Comparison of ENCODE assay signal across 8 cellular contexts in genomic region chr9:93955356-93956182, GRCh38. TPM values are rescaled to one million over a fixed set of nuclear protein-coding genes. Genes with fewer than 3 reads are reported as not detected.
DNase-seq lines count a peak whose midpoint lies in the region; ATAC-seq and TF ChIP-seq lines count a peak whose summit lies in the region.

No MANE protein-coding gene starts in this region.

- TF ChIP-seq POLR2A in adrenal gland (IDR thresholded peaks at IDR 0.05): no peak

- H3K4me3 ChIP-seq in coronary artery (peak overlapping the region; percentile 61), rectal smooth muscle tissue (ENCODE audit: low read length) (peak overlapping the region; percentile 38), adrenal gland (no peak overlapping the region)

- H3K36me3 ChIP-seq in rectal smooth muscle tissue (ENCODE audit: control insufficient read depth, insufficient read depth, low read length) (no peaks in the 10 kb centered on the region), adrenal gland (replicated peaks in 1 of 2) (no peaks in the 10 kb centered on the region)

- H3K9ac ChIP-seq in rectal smooth muscle tissue (ENCODE audit: low read length): no peak overlapping the region

- H3K27ac ChIP-seq in coronary artery (no peak overlapping the region), rectal smooth muscle tissue (ENCODE audit: low read depth, low read length) (no peak overlapping the region), adrenal gland (no peak overlapping the region)

- TF ChIP-seq CTCF in GM20000 (IDR thresholded peaks at IDR 0.05; ENCODE audit: extremely low read depth, missing control alignments): no peak
- no peak for TF ChIP-seq CTCF in coronary artery (IDR thresholded peaks at IDR 0.05)
- TF ChIP-seq CTCF in adrenal gland (IDR thresholded peaks at IDR 0.05): no peak

- H3K4me1 ChIP-seq in rectal smooth muscle tissue (ENCODE audit: control insufficient read depth, insufficient read depth, low read length): peaks cover 2% of the 10 kb centered on the region
- peaks cover 19 to 53% of the 10 kb centered on the region in 2 donors for H3K4me1 ChIP-seq in adrenal gland (replicated peaks in 1 of 2)

- peaks cover 80% of the 10 kb centered on the region for H3K27me3 ChIP-seq in rectal smooth muscle tissue (ENCODE audit: control insufficient read depth, insufficient read depth, low read length)
- peaks cover 91% of the 10 kb centered on the region for H3K27me3 ChIP-seq in adrenal gland

- ATAC-seq in HG02571 (IDR thresholded peaks at IDR 0.05; ENCODE audit: unreplicated experiment): no peak
- no peak for ATAC-seq in GM18868 (IDR thresholded peaks at IDR 0.05; ENCODE audit: unreplicated experiment)

- intact Hi-C loops in adrenal gland (cut with DNase I): no loop called here

- DNase-seq in GM20000 (ENCODE audit: low spot score) (peak; percentile 49), NCI-H524 (lab: John Stamatoyannopoulos, UW) (peak; percentile 62 to 82), coronary artery (ENCODE audit: low spot score) (no peak), adrenal gland (no peak), NOMO-1 treated with dmso at 0.1 percent for 144 hours (lab: John Stamatoyannopoulos, UW; ENCODE audit: unreplicated experiment) (no peak)

- WGBS in adrenal gland, 4 donors: 3 to 6% (median 4%) methylated on average over 35 to 57 of the region's 57 CpGs

- H3K9me3 ChIP-seq in adrenal gland (replicated peaks in 1 of 3): no peaks in the 10 kb centered on the region

RNA-seq across cellular contexts. Expression of gene BARX1, which starts 0.4 kb away (rescaled TPM):
- total RNA-seq in adrenal gland: not detected
- under 1 TPM in 1 of 3 donors, not detected in 2; 0.32 TPM for polyA plus RNA-seq in adrenal gland

Comparison
In these comparisons a context has a peak if more than half of its experiments do, and no peak if none do; other contexts are left out.
1. DNase-seq: peak in GM20000 (single experiment) and NCI-H524 (2 of 2); none in coronary artery (single experiment), adrenal gland (0 of 7) and NOMO-1 treated with dmso at 0.1 percent for 144 hours (single experiment).
2. H3K4me3 ChIP-seq: peak in coronary artery (single experiment) and rectal smooth muscle tissue (single experiment); none in adrenal gland (0 of 4).